1 cellular context compared by ENCODE assay signal in the genomic region with DNA sequence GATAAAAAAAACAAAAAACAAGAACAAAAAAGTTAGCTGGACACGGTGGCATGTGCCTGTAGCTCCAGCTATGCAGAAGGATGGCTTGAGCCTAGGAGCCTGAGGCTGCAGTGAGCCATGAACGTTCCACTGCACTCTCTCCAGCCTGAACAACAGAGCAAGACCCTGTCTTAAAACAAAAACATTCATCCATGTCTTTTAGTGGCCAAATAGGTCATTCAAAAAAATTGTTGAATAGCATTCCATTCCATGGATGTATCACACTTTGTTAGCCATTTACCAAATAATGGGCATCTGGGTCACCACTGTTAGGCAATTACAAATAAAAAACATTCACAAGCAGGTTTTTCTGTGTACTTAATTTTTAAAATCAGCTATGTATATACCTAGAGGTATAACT.
TF ChIP-seq lines count a peak whose summit lies in the region.

No MANE protein-coding gene starts in this region.

TF ChIP-seq in HepG2, 621 proteins besides CTCF, POLR2A, EP300 and RAD21:
- TF ChIP-seq, protein P1, sequence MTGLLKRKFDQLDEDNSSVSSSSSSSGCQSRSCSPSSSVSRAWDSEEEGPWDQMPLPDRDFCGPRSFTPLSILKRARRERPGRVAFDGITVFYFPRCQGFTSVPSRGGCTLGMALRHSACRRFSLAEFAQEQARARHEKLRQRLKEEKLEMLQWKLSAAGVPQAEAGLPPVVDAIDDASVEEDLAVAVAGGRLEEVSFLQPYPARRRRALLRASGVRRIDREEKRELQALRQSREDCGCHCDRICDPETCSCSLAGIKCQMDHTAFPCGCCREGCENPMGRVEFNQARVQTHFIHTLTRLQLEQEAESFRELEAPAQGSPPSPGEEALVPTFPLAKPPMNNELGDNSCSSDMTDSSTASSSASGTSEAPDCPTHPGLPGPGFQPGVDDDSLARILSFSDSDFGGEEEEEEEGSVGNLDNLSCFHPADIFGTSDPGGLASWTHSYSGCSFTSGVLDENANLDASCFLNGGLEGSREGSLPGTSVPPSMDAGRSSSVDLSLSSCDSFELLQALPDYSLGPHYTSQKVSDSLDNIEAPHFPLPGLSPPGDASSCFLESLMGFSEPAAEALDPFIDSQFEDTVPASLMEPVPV (CRISPR knock-in tag; IDR thresholded peaks at IDR 0.05), result no peak
- TF ChIP-seq NFE2L2 (IDR thresholded peaks at IDR 0.05; ENCODE audit: low read length), result no peak
- TF ChIP-seq ZNF547 (CRISPR knock-in tag; IDR thresholded peaks at IDR 0.05), result no peak
- TF ChIP-seq, protein P2, sequence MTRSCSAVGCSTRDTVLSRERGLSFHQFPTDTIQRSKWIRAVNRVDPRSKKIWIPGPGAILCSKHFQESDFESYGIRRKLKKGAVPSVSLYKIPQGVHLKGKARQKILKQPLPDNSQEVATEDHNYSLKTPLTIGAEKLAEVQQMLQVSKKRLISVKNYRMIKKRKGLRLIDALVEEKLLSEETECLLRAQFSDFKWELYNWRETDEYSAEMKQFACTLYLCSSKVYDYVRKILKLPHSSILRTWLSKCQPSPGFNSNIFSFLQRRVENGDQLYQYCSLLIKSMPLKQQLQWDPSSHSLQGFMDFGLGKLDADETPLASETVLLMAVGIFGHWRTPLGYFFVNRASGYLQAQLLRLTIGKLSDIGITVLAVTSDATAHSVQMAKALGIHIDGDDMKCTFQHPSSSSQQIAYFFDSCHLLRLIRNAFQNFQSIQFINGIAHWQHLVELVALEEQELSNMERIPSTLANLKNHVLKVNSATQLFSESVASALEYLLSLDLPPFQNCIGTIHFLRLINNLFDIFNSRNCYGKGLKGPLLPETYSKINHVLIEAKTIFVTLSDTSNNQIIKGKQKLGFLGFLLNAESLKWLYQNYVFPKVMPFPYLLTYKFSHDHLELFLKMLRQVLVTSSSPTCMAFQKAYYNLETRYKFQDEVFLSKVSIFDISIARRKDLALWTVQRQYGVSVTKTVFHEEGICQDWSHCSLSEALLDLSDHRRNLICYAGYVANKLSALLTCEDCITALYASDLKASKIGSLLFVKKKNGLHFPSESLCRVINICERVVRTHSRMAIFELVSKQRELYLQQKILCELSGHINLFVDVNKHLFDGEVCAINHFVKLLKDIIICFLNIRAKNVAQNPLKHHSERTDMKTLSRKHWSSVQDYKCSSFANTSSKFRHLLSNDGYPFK (CRISPR knock-in tag; IDR thresholded peaks at IDR 0.05; ENCODE audit: borderline replicate concordance), result no peak
- TF ChIP-seq EEA1 (CRISPR knock-in tag; IDR thresholded peaks at IDR 0.05; ENCODE audit: borderline replicate concordance), result no peak
TF ChIP-seq in HepG2: peak in this region for 0.
